8 cellular contexts compared by ENCODE assay signal in the genomic region with DNA sequence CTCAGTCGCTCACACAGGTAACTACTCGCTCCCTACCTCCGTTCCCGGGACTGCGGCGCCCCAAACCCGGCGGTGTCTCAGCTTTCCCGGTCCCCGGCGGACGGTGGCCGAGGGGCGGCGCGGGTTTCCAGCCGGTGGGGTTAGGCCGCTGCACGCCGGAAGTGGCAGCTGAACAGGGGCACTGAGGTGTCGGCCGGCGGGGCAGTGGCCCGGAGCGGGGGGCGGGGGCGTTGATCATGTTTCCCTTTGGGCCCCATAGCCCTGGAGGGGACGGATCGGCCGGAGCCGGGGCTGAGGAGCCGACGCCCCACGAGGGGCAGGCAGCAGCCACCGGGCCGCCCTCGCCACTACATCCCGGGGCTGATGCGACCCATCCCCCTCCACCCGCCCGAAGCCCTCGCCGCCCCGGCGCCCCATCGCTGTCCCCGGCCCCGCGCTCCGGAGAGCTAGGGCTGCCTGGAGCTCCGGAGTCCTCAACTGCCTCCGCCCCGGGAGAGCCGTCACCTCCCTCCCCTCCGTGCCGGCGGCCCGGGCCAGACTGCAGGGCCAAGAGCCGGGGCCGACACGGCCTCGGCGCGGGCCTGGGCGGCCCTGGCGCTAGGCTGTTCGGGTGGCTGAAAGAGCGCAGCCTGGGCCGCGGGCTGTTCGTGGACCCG. TPM values are rescaled to one million over a fixed set of nuclear protein-coding genes. Genes with fewer than 3 reads are reported as not detected.
DNase-seq lines count a peak whose midpoint lies in the region; ATAC-seq and TF ChIP-seq lines count a peak whose summit lies in the region.

Gene DCAF10 (plus strand): TSS at position 167 of the 656 bp plus-strand sequence. CDS start 70 bp downstream, at position 237.

- peak within 1 kb of the TSS; percentile 88 to 97 (median 95) for H3K27ac ChIP-seq in BLaER1 treated with 17β-estradiol and CSF1 and Interleukin-3, amounts not matched to agents 10 nM and 100 nM

- peaks cover 0 to 16% (median 5%) of the 10 kb centered on the region in 11 experiments; a peak in 8 of 22 replicates for H3K36me3 ChIP-seq in BLaER1 treated with 17β-estradiol and CSF1 and Interleukin-3, amounts not matched to agents 10 nM and 100 nM

- peaks cover 20% of the 10 kb centered on the region for H3K36me3 Mint-ChIP-seq in activated CD8-positive, alpha-beta T cell treated with anti-CD3 and anti-CD28 coated beads, Interleukin-2, amount 10 ng/mL, durations not matched to agents 7 days and 5 days (ENCODE audit: low read depth)

- CTCF ChIA-PET in activated CD8-positive, alpha-beta T cell treated with anti-CD3 and anti-CD28 coated beads, Interleukin-2, amount 10 ng/mL, durations not matched to agents 7 days and 5 days (lab: Charles Lee): no interaction called here

- peaks cover 16 to 48% (median 40%) of the 10 kb centered on the region in 11 experiments for H4K20me1 ChIP-seq in BLaER1 treated with 17β-estradiol and CSF1 and Interleukin-3, amounts not matched to agents 10 nM and 100 nM

- peak within 1 kb of the TSS; percentile 80 to 96 (median 92) for H3K4me3 ChIP-seq in BLaER1 treated with 17β-estradiol and CSF1 and Interleukin-3, amounts not matched to agents 10 nM and 100 nM

- H3K9me3 Mint-ChIP-seq in activated CD8-positive, alpha-beta T cell treated with anti-CD3 and anti-CD28 coated beads, Interleukin-2, amount 10 ng/mL, durations not matched to agents 7 days and 5 days (ENCODE audit: insufficient read depth): no peaks in the 10 kb centered on the region

- peaks cover 40% of the 10 kb centered on the region for H3K4me1 Mint-ChIP-seq in activated CD8-positive, alpha-beta T cell treated with anti-CD3 and anti-CD28 coated beads, Interleukin-2, amount 10 ng/mL, durations not matched to agents 7 days and 5 days (ENCODE audit: low read depth)

- peak within 1 kb of the TSS; percentile 88 for H3K27ac Mint-ChIP-seq in activated CD8-positive, alpha-beta T cell treated with anti-CD3 and anti-CD28 coated beads, Interleukin-2, amount 10 ng/mL, durations not matched to agents 7 days and 5 days

- peak within 1 kb of the TSS; percentile 90 for H3K4me3 Mint-ChIP-seq in activated CD8-positive, alpha-beta T cell treated with anti-CD3 and anti-CD28 coated beads, Interleukin-2, amount 10 ng/mL, durations not matched to agents 7 days and 5 days

- peak; percentile 84 for TF ChIP-seq POLR2A in GM19099 (IDR thresholded peaks at IDR 0.05; ENCODE audit: extremely low read depth, insufficient read length, low read depth)

- no peaks in the 10 kb centered on the region for H3K9me3 ChIP-seq in BLaER1 treated with 17β-estradiol and CSF1 and Interleukin-3, amounts not matched to agents 10 nM and 100 nM (replicated peaks in 1 of 11)

- POLR2A ChIA-PET in activated CD8-positive, alpha-beta T cell treated with anti-CD3 and anti-CD28 coated beads, Interleukin-2, amount 10 ng/mL, durations not matched to agents 7 days and 5 days (lab: Charles Lee): interaction anchor here (0.7 to 6.3 kb wide), 6 partner anchors 10 to 314 kb away, joined by 3 to 51 read pairs (median 3); partner anchors contain the start of genes EXOSC3 and TOMM5

- peak within 1 kb of the TSS; percentile 78 to 98 (median 92) for H3K4me2 ChIP-seq in BLaER1 treated with 17β-estradiol and CSF1 and Interleukin-3, amounts not matched to agents 10 nM and 100 nM

- peak; percentile 82 for DNase-seq in NCI-H526 treated with DMSO at 0.1 percent for 48 hours (lab: John Stamatoyannopoulos, UW)
- peak; percentile 89 for DNase-seq in activated CD8-positive, alpha-beta T cell treated with anti-CD3 and anti-CD28 coated beads, Interleukin-2, amount 10 ng/mL, durations not matched to agents 7 days and 5 days
- peak; percentile 82 for DNase-seq in effector CD4-positive, alpha-beta T cell
- DNase-seq in lung microvascular endothelial cell (ENCODE audit: low read depth in 2 of 2): peak; percentile 88 to 91
- peak; percentile 81 to 84 (median 82) for DNase-seq in stimulated activated CD4-positive, alpha-beta T cell treated with anti-CD3 and anti-CD28 coated beads, TNF-alpha, amount 100 ng/mL, for 48 hours (ENCODE audit: low read depth in 3 of 3)

- H3K27me3 ChIP-seq in BLaER1 treated with 17β-estradiol and CSF1 and Interleukin-3, amounts not matched to agents 10 nM and 100 nM: no peaks in the 10 kb centered on the region

- no peaks in the 10 kb centered on the region for H3K27me3 Mint-ChIP-seq in activated CD8-positive, alpha-beta T cell treated with anti-CD3 and anti-CD28 coated beads, Interleukin-2, amount 10 ng/mL, durations not matched to agents 7 days and 5 days (ENCODE audit: low read depth)

- peak within 1 kb of the TSS; percentile 90 to 99 (median 96) for H3K9ac ChIP-seq in BLaER1 treated with 17β-estradiol and CSF1 and Interleukin-3, amounts not matched to agents 10 nM and 100 nM

- H3K4me1 ChIP-seq in BLaER1 treated with 17β-estradiol and CSF1 and Interleukin-3, amounts not matched to agents 10 nM and 100 nM: peaks cover 36 to 58% (median 45%) of the 10 kb centered on the region in 10 experiments

- ATAC-seq in HG03378 (IDR thresholded peaks at IDR 0.05; ENCODE audit: unreplicated experiment): peak; percentile 55
- ATAC-seq in activated CD8-positive, alpha-beta T cell treated with anti-CD3 and anti-CD28 coated beads, Interleukin-2, amount 10 ng/mL, durations not matched to agents 7 days and 5 days: peak; percentile 82

RNA-seq across cellular contexts. Expression of gene DCAF10, which starts in this region (rescaled TPM):
- 10 to 100 TPM; 19.7 to 21.2 TPM for total RNA-seq in activated CD8-positive, alpha-beta T cell treated with anti-CD3 and anti-CD28 coated beads, Interleukin-2, amount 10 ng/mL, durations not matched to agents 7 days and 5 days
- 11.3 and 12.1 TPM in 2 replicates for total RNA-seq in lung microvascular endothelial cell

Comparison
In these comparisons a context has a peak if more than half of its experiments do, and no peak if none do; other contexts are left out.
1. Peak in every context shown above with its lines: DNase-seq, ATAC-seq, H3K4me3 ChIP-seq and H3K27ac ChIP-seq.